Comparison of ENCODE assay signal across 1 cellular context in the genomic region with DNA sequence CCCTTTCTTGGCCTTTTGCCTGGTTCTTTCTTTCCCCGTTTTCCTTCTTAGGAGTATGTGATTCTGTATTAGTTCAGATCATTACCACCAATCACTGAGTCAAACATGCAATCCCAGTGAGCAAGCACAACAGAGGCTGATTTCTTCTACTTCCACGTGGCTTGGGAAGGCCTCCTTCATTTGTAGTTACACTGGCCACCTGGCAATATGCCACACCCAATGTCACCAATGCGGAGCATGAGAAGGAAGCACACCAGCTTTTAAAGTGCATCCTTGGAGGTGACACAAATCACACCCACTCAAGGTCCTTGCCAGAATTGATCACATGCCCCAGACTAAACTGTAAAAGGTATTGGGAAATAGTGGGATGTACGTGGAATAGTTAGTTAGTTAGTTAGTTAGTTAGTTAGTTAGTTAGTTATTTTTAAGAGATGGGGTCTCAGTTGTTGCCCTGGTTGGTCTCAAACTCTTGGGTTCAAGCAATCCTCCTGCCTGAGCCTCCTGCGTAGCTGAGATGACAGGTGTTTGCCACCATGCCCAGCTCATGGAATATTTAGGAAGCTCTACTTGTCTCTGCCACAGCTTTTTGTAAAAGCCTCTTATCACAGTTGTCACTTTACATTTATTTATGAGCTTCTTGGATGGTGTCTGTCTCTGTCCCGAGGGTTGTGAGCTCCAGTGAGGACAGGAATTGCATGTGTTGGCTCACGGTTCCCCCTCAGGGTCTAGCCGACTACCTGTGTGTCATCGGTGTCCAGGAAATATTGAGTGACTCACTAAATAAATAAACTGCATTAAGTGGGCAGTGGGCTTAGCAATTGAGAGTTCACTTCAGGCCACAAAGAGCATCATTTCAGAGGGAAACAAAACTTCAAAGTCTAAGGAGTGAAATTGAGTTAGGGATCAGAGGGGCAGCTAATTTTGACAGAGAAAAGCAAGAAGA.
TF ChIP-seq lines count a peak whose summit lies in the region.

No MANE protein-coding gene starts in this region.

TF ChIP-seq in HEK293, 187 proteins besides CTCF, POLR2A, EP300 and RAD21 (continued from another document):
- TF ChIP-seq, protein P1, sequence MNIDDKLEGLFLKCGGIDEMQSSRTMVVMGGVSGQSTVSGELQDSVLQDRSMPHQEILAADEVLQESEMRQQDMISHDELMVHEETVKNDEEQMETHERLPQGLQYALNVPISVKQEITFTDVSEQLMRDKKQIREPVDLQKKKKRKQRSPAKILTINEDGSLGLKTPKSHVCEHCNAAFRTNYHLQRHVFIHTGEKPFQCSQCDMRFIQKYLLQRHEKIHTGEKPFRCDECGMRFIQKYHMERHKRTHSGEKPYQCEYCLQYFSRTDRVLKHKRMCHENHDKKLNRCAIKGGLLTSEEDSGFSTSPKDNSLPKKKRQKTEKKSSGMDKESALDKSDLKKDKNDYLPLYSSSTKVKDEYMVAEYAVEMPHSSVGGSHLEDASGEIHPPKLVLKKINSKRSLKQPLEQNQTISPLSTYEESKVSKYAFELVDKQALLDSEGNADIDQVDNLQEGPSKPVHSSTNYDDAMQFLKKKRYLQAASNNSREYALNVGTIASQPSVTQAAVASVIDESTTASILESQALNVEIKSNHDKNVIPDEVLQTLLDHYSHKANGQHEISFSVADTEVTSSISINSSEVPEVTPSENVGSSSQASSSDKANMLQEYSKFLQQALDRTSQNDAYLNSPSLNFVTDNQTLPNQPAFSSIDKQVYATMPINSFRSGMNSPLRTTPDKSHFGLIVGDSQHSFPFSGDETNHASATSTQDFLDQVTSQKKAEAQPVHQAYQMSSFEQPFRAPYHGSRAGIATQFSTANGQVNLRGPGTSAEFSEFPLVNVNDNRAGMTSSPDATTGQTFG (tag by site-specific recombination; IDR thresholded peaks at IDR 0.05; ENCODE audit: borderline replicate concordance): no peak
- TF ChIP-seq YY1 (tag by site-specific recombination; IDR thresholded peaks at IDR 0.05): no peak
TF ChIP-seq in HEK293: peak in this region for 32.
